8 cellular contexts compared by ENCODE assay signal in the genomic region with DNA sequence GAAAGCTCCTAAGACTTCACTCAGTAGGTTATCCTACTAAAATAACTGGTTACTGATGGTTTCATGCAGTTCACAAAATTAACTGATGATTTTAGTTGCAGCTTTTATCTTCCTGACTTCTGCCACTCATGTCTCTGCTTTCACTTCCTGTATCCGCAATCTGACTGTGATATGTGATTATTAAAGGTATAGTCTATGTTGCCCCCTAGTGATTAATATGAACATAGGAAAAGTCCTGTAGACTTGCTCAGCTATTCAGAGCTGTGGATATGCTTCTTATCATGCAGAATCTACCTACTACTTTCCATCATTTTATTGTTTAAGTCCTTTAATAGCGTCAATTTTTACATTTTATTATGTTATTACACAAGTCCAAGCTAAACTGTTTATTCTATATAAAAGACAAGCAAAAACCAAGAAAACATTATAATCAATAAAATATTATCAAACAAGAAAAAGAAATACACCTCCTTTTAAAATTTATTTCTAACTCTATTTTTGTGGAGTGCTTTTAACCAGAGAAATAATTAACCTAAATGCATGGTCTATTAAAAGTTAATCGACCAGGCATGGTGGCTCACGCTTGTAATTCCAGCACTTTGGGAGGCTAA. TPM values are rescaled to one million over a fixed set of nuclear protein-coding genes. Genes with fewer than 3 reads are reported as not detected.
DNase-seq lines count a peak whose midpoint lies in the region; ATAC-seq and TF ChIP-seq lines count a peak whose summit lies in the region.

No MANE protein-coding gene starts in this region.

- H3K4me3 ChIP-seq in body of pancreas (no peak overlapping the region), lower lobe of right lung (no peak overlapping the region), vagina (no peak overlapping the region)

- intact Hi-C loops in body of pancreas (cut with DNase I) (no loop called here), lower lobe of right lung (cut with DNase I) (no loop called here), vagina (cut with DNase I) (no loop called here)

- H3K36me3 ChIP-seq in body of pancreas (replicated peaks in 1 of 2; ENCODE audit: insufficient read depth in 1 of 2, low read depth in 2 of 2) (no peaks in the 10 kb centered on the region), lower lobe of right lung (no peaks in the 10 kb centered on the region), vagina (no peaks in the 10 kb centered on the region)

- peak; percentile 60 for DNase-seq in EL
- peak; percentile 62 for DNase-seq in NCI-H446 treated with DMSO at 0.1 percent for 48 hours (lab: John Stamatoyannopoulos, UW)
- no peak for DNase-seq in body of pancreas
- DNase-seq in lower lobe of right lung, result no peak
- DNase-seq in vagina (ENCODE audit: extremely low spot score in 2 of 2), result no peak
- DNase-seq in activated gamma-delta T cell (lab: John Stamatoyannopoulos, UW), result no peak

- TF ChIP-seq CTCF in body of pancreas (IDR thresholded peaks at IDR 0.05) (peak in 6 of 7 experiments; percentile 38 to 69 (median 63)), lower lobe of right lung (IDR thresholded peaks at IDR 0.05) (peak; percentile 38), vagina (IDR thresholded peaks at IDR 0.05) (peak in 1 of 3 experiments; percentile 40)

- H3K27ac ChIP-seq in body of pancreas (no peak overlapping the region), lower lobe of right lung (no peak overlapping the region), vagina (no peak overlapping the region)

- peak; percentile 81 for ATAC-seq in GM19463 (IDR thresholded peaks at IDR 0.05; ENCODE audit: unreplicated experiment)
- ATAC-seq in HG03442 (IDR thresholded peaks at IDR 0.05; ENCODE audit: unreplicated experiment), result peak; percentile 87
- peak; percentile 63 for ATAC-seq in body of pancreas
- peak; percentile 75 to 90 for ATAC-seq in lower lobe of right lung

- 45 to 47% methylated on average over 4 of the region's 4 CpGs for WGBS in body of pancreas, 2 donors

- TF ChIP-seq POLR2A in body of pancreas (IDR thresholded peaks at IDR 0.05) (no peak), vagina (IDR thresholded peaks at IDR 0.05) (no peak)

- H3K9me3 ChIP-seq in body of pancreas (peaks cover 0 to 3% (median 0%) of the 10 kb centered on the region in 3 donors), lower lobe of right lung (peaks cover 3% of the 10 kb centered on the region), vagina (no peaks in the 10 kb centered on the region)

- no peaks in the 10 kb centered on the region for H3K27me3 ChIP-seq in body of pancreas
- H3K27me3 ChIP-seq in lower lobe of right lung (ENCODE audit: low read depth), result no peaks in the 10 kb centered on the region
- H3K27me3 ChIP-seq in vagina, result no peaks in the 10 kb centered on the region

- no peaks in the 10 kb centered on the region for H3K4me1 ChIP-seq in body of pancreas
- peaks cover 6% of the 10 kb centered on the region for H3K4me1 ChIP-seq in lower lobe of right lung
- H3K4me1 ChIP-seq in vagina, result no peaks in the 10 kb centered on the region

RNA-seq across cellular contexts. Expression of gene TLR2, which starts 40.6 kb away (rescaled TPM):
- total RNA-seq in body of pancreas, result 10 to 100 TPM in 1 of 2 donors, 1 to 10 TPM in 1; 9.9 to 15.8 TPM
- 102 TPM for total RNA-seq in lower lobe of right lung
- total RNA-seq in vagina, result 14.5 TPM

Comparison
In these comparisons a context has a peak if more than half of its experiments do, and no peak if none do; other contexts are left out.
1. DNase-seq: peak in EL (single experiment) and NCI-H446 treated with DMSO at 0.1 percent for 48 hours (single experiment); none in body of pancreas (0 of 4), lower lobe of right lung (single experiment), vagina (0 of 2) and activated gamma-delta T cell (single experiment).
2. Peak in every context shown above with its lines, with median percentiles within 50 percentile points of each other: ATAC-seq.